Comparison of ENCODE assay signal across 8 cellular contexts in the genomic region with DNA sequence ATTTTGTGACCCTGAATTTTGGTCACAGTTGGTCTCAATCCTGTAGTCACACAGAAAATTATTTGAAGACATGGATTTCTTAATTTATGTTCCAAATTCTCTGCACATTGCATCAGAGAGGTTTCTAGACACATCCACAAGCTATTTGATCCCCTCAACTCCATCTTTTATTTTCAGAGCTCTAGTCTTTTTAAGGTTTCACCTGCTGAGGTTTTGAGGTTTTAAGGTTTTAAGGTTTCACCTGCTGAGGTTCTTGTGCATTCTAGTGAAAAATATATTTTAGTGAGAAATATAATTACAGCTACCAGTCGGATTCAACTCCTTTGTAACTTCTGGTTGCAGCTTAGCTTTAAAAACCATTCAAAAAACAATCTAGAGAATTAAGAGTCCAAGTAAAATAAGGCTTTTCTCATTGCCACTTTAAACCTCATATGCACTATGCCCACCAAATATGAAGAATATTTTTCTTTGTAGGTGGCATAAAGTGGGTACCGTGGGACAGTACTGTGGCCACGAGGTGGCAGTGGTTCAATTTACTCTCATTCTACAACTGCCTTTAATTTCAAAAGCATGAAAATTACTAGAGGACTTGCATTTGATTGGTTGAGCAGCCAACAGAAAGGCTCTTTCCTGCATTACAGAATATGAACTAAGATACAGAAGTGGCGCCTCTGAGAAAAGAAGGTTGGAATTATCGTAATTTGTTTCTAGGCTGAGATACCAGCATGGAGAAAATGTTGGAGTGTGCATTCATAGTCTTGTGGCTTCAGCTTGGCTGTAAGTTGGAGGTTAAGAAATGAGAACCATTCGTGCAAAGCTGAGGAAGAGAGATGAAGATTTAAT.
DNase-seq lines count a peak whose midpoint lies in the region; ATAC-seq and TF ChIP-seq lines count a peak whose summit lies in the region.

No MANE protein-coding gene starts in this region.

- peaks cover 7% of the 10 kb centered on the region for H3K27me3 Mint-ChIP-seq in CD4-positive, CD25-positive, alpha-beta regulatory T cell
- no peaks in the 10 kb centered on the region for H3K27me3 Mint-ChIP-seq in activated CD8-positive, alpha-beta T cell treated with anti-CD3 and anti-CD28 coated beads for 36 hours
- peaks cover 47 to 60% of the 10 kb centered on the region in 2 donors for H3K27me3 Mint-ChIP-seq in stimulated activated naive B cell treated with anti-CD40 and anti-IgM and Interleukin-4, amounts not matched to agents 10 μg/mL and 1 μg/mL and 100 μg/mL, for 72 hours

- H3K4me1 ChIP-seq in CD4-positive, CD25-positive, alpha-beta regulatory T cell (ENCODE audit: control insufficient read depth, insufficient read depth, low read length, poor library complexity, severe bottlenecking): no peaks in the 10 kb centered on the region
- no peaks in the 10 kb centered on the region for H3K4me1 ChIP-seq in foreskin keratinocyte
- H3K4me1 ChIP-seq in spleen: no peaks in the 10 kb centered on the region

- DNase-seq in CD4-positive, CD25-positive, alpha-beta regulatory T cell: peak; percentile 6 to 66 (median 55)
- DNase-seq in HL-60 (ENCODE audit: low read depth in 1 of 2, low spot score in 1 of 2) (peak in 1 of 2 experiments; percentile 28), foreskin keratinocyte (peak in 1 of 2 donors; percentile 1), spleen (no peak), NCI-H774 (lab: John Stamatoyannopoulos, UW) (no peak)
- peak; percentile 75 for DNase-seq in activated CD8-positive, alpha-beta T cell treated with anti-CD3 and anti-CD28 coated beads for 36 hours
- no peak for DNase-seq in stimulated activated naive B cell treated with anti-CD40 and anti-IgM and Interleukin-4, amounts not matched to agents 10 μg/mL and 1 μg/mL and 100 μg/mL, for 72 hours

- H3K4me1 Mint-ChIP-seq in CD4-positive, CD25-positive, alpha-beta regulatory T cell: peaks cover 0 to 8% (median 3%) of the 10 kb centered on the region in 4 donors
- peaks cover 9% of the 10 kb centered on the region for H3K4me1 Mint-ChIP-seq in activated CD8-positive, alpha-beta T cell treated with anti-CD3 and anti-CD28 coated beads for 36 hours (ENCODE audit: low read depth)
- peaks cover 0 to 2% of the 10 kb centered on the region in 2 donors for H3K4me1 Mint-ChIP-seq in stimulated activated naive B cell treated with anti-CD40 and anti-IgM and Interleukin-4, amounts not matched to agents 10 μg/mL and 1 μg/mL and 100 μg/mL, for 72 hours

- no peaks in the 10 kb centered on the region for H3K36me3 ChIP-seq in CD4-positive, CD25-positive, alpha-beta regulatory T cell (ENCODE audit: control insufficient read depth, insufficient read depth, low read length)
- no peaks in the 10 kb centered on the region for H3K36me3 ChIP-seq in spleen

- intact Hi-C loops in activated CD8-positive, alpha-beta T cell treated with anti-CD3 and anti-CD28 coated beads for 36 hours (cut with micrococcal nuclease): loop anchor here (5.0 kb wide), 1 partner anchor 62 kb away; no protein-coding TSS in a partner anchor
- intact Hi-C loops in spleen (cut with DNase I; ENCODE audit: low total_unique reads): no loop called here

- no peaks in the 10 kb centered on the region for H3K9me3 Mint-ChIP-seq in CD4-positive, CD25-positive, alpha-beta regulatory T cell
- no peaks in the 10 kb centered on the region for H3K9me3 Mint-ChIP-seq in activated CD8-positive, alpha-beta T cell treated with anti-CD3 and anti-CD28 coated beads for 36 hours
- no peaks in the 10 kb centered on the region for H3K9me3 Mint-ChIP-seq in stimulated activated naive B cell treated with anti-CD40 and anti-IgM and Interleukin-4, amounts not matched to agents 10 μg/mL and 1 μg/mL and 100 μg/mL, for 72 hours

- WGBS in spleen, 5 donors: 28 to 33% (median 29%) methylated on average over 6 of the region's 6 CpGs

- H3K27ac ChIP-seq in CD4-positive, CD25-positive, alpha-beta regulatory T cell (ENCODE audit: insufficient read depth, low read length, poor library complexity, severe bottlenecking): no peak overlapping the region
- H3K27ac ChIP-seq in HL-60 (replicated peaks): no peak overlapping the region
- no peak overlapping the region for H3K27ac ChIP-seq in foreskin keratinocyte
- no peak overlapping the region for H3K27ac ChIP-seq in spleen

- TF ChIP-seq POLR2A in spleen (IDR thresholded peaks at IDR 0.05): no peak

- H3K27me3 ChIP-seq in CD4-positive, CD25-positive, alpha-beta regulatory T cell (ENCODE audit: control insufficient read depth, insufficient read depth, low read length): no peaks in the 10 kb centered on the region
- H3K27me3 ChIP-seq in HL-60 (ENCODE audit: insufficient read depth, poor library complexity, severe bottlenecking) (no peaks in the 10 kb centered on the region), foreskin keratinocyte (peaks cover 5% of the 10 kb centered on the region), spleen (replicated peaks in 1 of 7) (peaks cover 0 to 7% (median 0%) of the 10 kb centered on the region in 7 donors)

- ATAC-seq in CD4-positive, CD25-positive, alpha-beta regulatory T cell (ENCODE audit: low read depth in 2 of 2): peak; percentile 81 to 91
- ATAC-seq in activated CD8-positive, alpha-beta T cell treated with anti-CD3 and anti-CD28 coated beads for 36 hours: peak; percentile 91
- ATAC-seq in foreskin keratinocyte (peak; percentile 56), HG03039 (IDR thresholded peaks at IDR 0.05; ENCODE audit: unreplicated experiment) (no peak)
- peak; percentile 62 to 69 for ATAC-seq in stimulated activated naive B cell treated with anti-CD40 and anti-IgM and Interleukin-4, amounts not matched to agents 10 μg/mL and 1 μg/mL and 100 μg/mL, for 72 hours (replicated peaks)

- peak overlapping the region; percentile 57 for H3K4me3 ChIP-seq in CD4-positive, CD25-positive, alpha-beta regulatory T cell (ENCODE audit: low read depth, low read length)
- no peak overlapping the region for H3K4me3 ChIP-seq in HL-60 (replicated peaks; ENCODE audit: insufficient read depth, low read length)
- no peak overlapping the region for H3K4me3 ChIP-seq in spleen

- H3K9me3 ChIP-seq in CD4-positive, CD25-positive, alpha-beta regulatory T cell (ENCODE audit: control insufficient read depth in 2 of 2, low read length in 2 of 2): no peaks in the 10 kb centered on the region
- H3K9me3 ChIP-seq in spleen: no peaks in the 10 kb centered on the region

- H3K36me3 Mint-ChIP-seq in CD4-positive, CD25-positive, alpha-beta regulatory T cell: no peaks in the 10 kb centered on the region
- H3K36me3 Mint-ChIP-seq in activated CD8-positive, alpha-beta T cell treated with anti-CD3 and anti-CD28 coated beads for 36 hours (ENCODE audit: low read depth): no peaks in the 10 kb centered on the region
- H3K36me3 Mint-ChIP-seq in stimulated activated naive B cell treated with anti-CD40 and anti-IgM and Interleukin-4, amounts not matched to agents 10 μg/mL and 1 μg/mL and 100 μg/mL, for 72 hours: no peaks in the 10 kb centered on the region

- peak overlapping the region; percentile 23 to 84 (median 75) for H3K27ac Mint-ChIP-seq in CD4-positive, CD25-positive, alpha-beta regulatory T cell
- peak overlapping the region; percentile 82 for H3K27ac Mint-ChIP-seq in activated CD8-positive, alpha-beta T cell treated with anti-CD3 and anti-CD28 coated beads for 36 hours
- no peak overlapping the region for H3K27ac Mint-ChIP-seq in stimulated activated naive B cell treated with anti-CD40 and anti-IgM and Interleukin-4, amounts not matched to agents 10 μg/mL and 1 μg/mL and 100 μg/mL, for 72 hours

- peak; percentile 26 for TF ChIP-seq CTCF in HL-60 (IDR thresholded peaks at IDR 0.05; ENCODE audit: insufficient read depth, low read length)
- peak; percentile 48 for TF ChIP-seq CTCF in activated CD8-positive, alpha-beta T cell treated with anti-CD3 and anti-CD28 coated beads for 36 hours (IDR thresholded peaks at IDR 0.05)
- peak; percentile 59 for TF ChIP-seq CTCF in foreskin keratinocyte (conservative IDR thresholded peaks at IDR 0.05)
- TF ChIP-seq CTCF in spleen (IDR thresholded peaks at IDR 0.05 in 8 of 11, conservative IDR thresholded peaks at IDR 0.05 in 3 of 11): peak in 5 of 11 experiments; percentile 39 to 56 (median 52)

- POLR2A ChIA-PET in activated CD8-positive, alpha-beta T cell treated with anti-CD3 and anti-CD28 coated beads for 36 hours (lab: Charles Lee): no interaction called here

- CTCF ChIA-PET in activated CD8-positive, alpha-beta T cell treated with anti-CD3 and anti-CD28 coated beads for 36 hours (lab: Charles Lee): interaction anchor here (0.6 to 2.5 kb wide), 39 partner anchors 9 to 530 kb away, joined by 3 to 19 read pairs (median 4); no protein-coding TSS in a partner anchor

- peak overlapping the region; percentile 76 to 87 (median 83) for H3K4me3 Mint-ChIP-seq in CD4-positive, CD25-positive, alpha-beta regulatory T cell
- H3K4me3 Mint-ChIP-seq in activated CD8-positive, alpha-beta T cell treated with anti-CD3 and anti-CD28 coated beads for 36 hours: peak overlapping the region; percentile 77
- H3K4me3 Mint-ChIP-seq in stimulated activated naive B cell treated with anti-CD40 and anti-IgM and Interleukin-4, amounts not matched to agents 10 μg/mL and 1 μg/mL and 100 μg/mL, for 72 hours: no peak overlapping the region

Comparison
In these comparisons a context has a peak if more than half of its experiments do, and no peak if none do; other contexts are left out.
1. DNase-seq: peak in CD4-positive, CD25-positive, alpha-beta regulatory T cell (3 of 3) and activated CD8-positive, alpha-beta T cell treated with anti-CD3 and anti-CD28 coated beads for 36 hours (single experiment); none in stimulated activated naive B cell treated with anti-CD40 and anti-IgM and Interleukin-4, amounts not matched to agents 10 μg/mL and 1 μg/mL and 100 μg/mL, for 72 hours (single experiment), spleen (single experiment) and NCI-H774 (single experiment).
2. H3K4me3 Mint-ChIP-seq: peak in CD4-positive, CD25-positive, alpha-beta regulatory T cell (4 of 4) and activated CD8-positive, alpha-beta T cell treated with anti-CD3 and anti-CD28 coated beads for 36 hours (single experiment); none in stimulated activated naive B cell treated with anti-CD40 and anti-IgM and Interleukin-4, amounts not matched to agents 10 μg/mL and 1 μg/mL and 100 μg/mL, for 72 hours (0 of 2).